In genomic region chr17:76772842-76773521, GRCh38 we compare ENCODE assay signal across 8 cellular contexts. TPM values are rescaled to one million over a fixed set of nuclear protein-coding genes. Genes with fewer than 3 reads are reported as not detected.
DNase-seq lines count a peak whose midpoint lies in the region; ATAC-seq, FAIRE-seq and TF ChIP-seq lines count a peak whose summit lies in the region.

No MANE protein-coding gene starts in this region.

- peak overlapping the region; percentile 74 for H3K27ac ChIP-seq in ACC112 (ENCODE audit: low read depth, low read length)
- no peak overlapping the region for H3K27ac ChIP-seq in endodermal cell (ENCODE audit: low read depth, low read length)

- H3K4me3 ChIP-seq in ACC112 (ENCODE audit: low read depth, low read length) (peak overlapping the region; percentile 53), Loucy (ENCODE audit: low read length, poor library complexity, severe bottlenecking) (peak overlapping the region; percentile 66), endodermal cell (ENCODE audit: low read length) (no peak overlapping the region), retinal pigment epithelial cell (ENCODE audit: low read length) (peak overlapping the region; percentile 40)

- 93 to 100% methylated on average over 4 to 6 of the region's 6 CpGs for WGBS in endodermal cell (ENCODE audit: insufficient coverage in 1 of 2, insufficient read length in 1 of 2), 2 experiments

- H3K79me2 ChIP-seq in ACC112 (ENCODE audit: control insufficient read depth, insufficient read depth, low read length, unreplicated experiment) (no peaks in the 10 kb centered on the region), Loucy (ENCODE audit: insufficient read depth, low read length) (no peaks in the 10 kb centered on the region)

- H3K27ac Mint-ChIP-seq in activated CD4-positive, alpha-beta T cell treated with anti-CD3 and anti-CD28 coated beads, Interleukin-2, amount 10 ng/mL, durations not matched to agents 24 days and 14 days: peak overlapping the region; percentile 82
- H3K27ac Mint-ChIP-seq in endodermal cell: peak overlapping the region; percentile 9

- H3K4me1 Mint-ChIP-seq in activated CD4-positive, alpha-beta T cell treated with anti-CD3 and anti-CD28 coated beads, Interleukin-2, amount 10 ng/mL, durations not matched to agents 24 days and 14 days: peaks cover 20% of the 10 kb centered on the region
- H3K4me1 Mint-ChIP-seq in endodermal cell: peaks cover 3% of the 10 kb centered on the region

- H3K9me2 ChIP-seq in Loucy (replicated peaks; ENCODE audit: low read depth, low read length): no peaks in the 10 kb centered on the region

- H3K27me3 Mint-ChIP-seq in activated CD4-positive, alpha-beta T cell treated with anti-CD3 and anti-CD28 coated beads, Interleukin-2, amount 10 ng/mL, durations not matched to agents 24 days and 14 days: no peaks in the 10 kb centered on the region
- no peaks in the 10 kb centered on the region for H3K27me3 Mint-ChIP-seq in endodermal cell (ENCODE audit: insufficient read depth)

- peak overlapping the region; percentile 71 for H3K4me2 ChIP-seq in Loucy (ENCODE audit: low read depth, low read length, poor library complexity, severe bottlenecking)

- peak overlapping the region; percentile 42 for H3K9ac ChIP-seq in Loucy (ENCODE audit: low read depth, low read length, poor library complexity, severe bottlenecking)
- H3K9ac ChIP-seq in endodermal cell (ENCODE audit: extremely low read depth, low read length, poor library complexity, severe bottlenecking): no peak overlapping the region

- FAIRE-seq in GM12892 (lab: Jason Lieb, UNC): no peak

- DNase-seq in activated CD4-positive, alpha-beta T cell treated with anti-CD3 and anti-CD28 coated beads, Interleukin-2, amount 10 ng/mL, durations not matched to agents 24 days and 14 days: peak; percentile 74
- peak; percentile 54 for DNase-seq in endodermal cell
- DNase-seq in retinal pigment epithelial cell (ENCODE audit: low read depth): peak; percentile 99
- no peak for DNase-seq in GM12892 (ENCODE audit: insufficient read length)

- H3K9me3 Mint-ChIP-seq in activated CD4-positive, alpha-beta T cell treated with anti-CD3 and anti-CD28 coated beads, Interleukin-2, amount 10 ng/mL, durations not matched to agents 24 days and 14 days: peaks cover 6% of the 10 kb centered on the region
- no peaks in the 10 kb centered on the region for H3K9me3 Mint-ChIP-seq in endodermal cell

- H2AFZ ChIP-seq in ACC112 (ENCODE audit: low read length, unreplicated experiment): peak overlapping the region; percentile 65
- peak overlapping the region; percentile 62 for H2AFZ ChIP-seq in Loucy (ENCODE audit: low read length)

- H3K36me3 ChIP-seq in ACC112 (ENCODE audit: insufficient read depth, low read length) (peaks cover 24% of the 10 kb centered on the region), Loucy (ENCODE audit: insufficient read depth, low read length) (peaks cover 29% of the 10 kb centered on the region; the same call in 1 of the 2 replicates), endodermal cell (ENCODE audit: control insufficient read depth, insufficient read depth, low read length) (peaks cover 69% of the 10 kb centered on the region)

- TF ChIP-seq POLR2A in GM12892 (IDR thresholded peaks at IDR 0.05; ENCODE audit: low read depth, low read length): no peak

- no peaks in the 10 kb centered on the region for H3F3A ChIP-seq in Loucy (ENCODE audit: low read depth)

- H4K20me1 ChIP-seq in Loucy (ENCODE audit: insufficient read depth, low read length, poor library complexity, severe bottlenecking): no peaks in the 10 kb centered on the region

- no peak for TF ChIP-seq CTCF in Loucy (conservative IDR thresholded peaks at IDR 0.05; ENCODE audit: low read length)
- TF ChIP-seq CTCF in endodermal cell (conservative IDR thresholded peaks at IDR 0.05): no peak
- TF ChIP-seq CTCF in retinal pigment epithelial cell (conservative IDR thresholded peaks at IDR 0.05; ENCODE audit: low read depth, low read length): peak; percentile 14

- H3K9me3 ChIP-seq in Loucy (ENCODE audit: insufficient read depth, low read depth, low read length) (no peaks in the 10 kb centered on the region), endodermal cell (ENCODE audit: control insufficient read depth, low read length) (peaks cover 10% of the 10 kb centered on the region)

- ATAC-seq in HG03442 (IDR thresholded peaks at IDR 0.05; ENCODE audit: unreplicated experiment): no peak
- no peak for ATAC-seq in HG03135 (IDR thresholded peaks at IDR 0.05; ENCODE audit: unreplicated experiment)

- peak overlapping the region; percentile 71 for H3K4me3 Mint-ChIP-seq in activated CD4-positive, alpha-beta T cell treated with anti-CD3 and anti-CD28 coated beads, Interleukin-2, amount 10 ng/mL, durations not matched to agents 24 days and 14 days
- no peak overlapping the region for H3K4me3 Mint-ChIP-seq in endodermal cell

- H3K4me1 ChIP-seq in ACC112 (ENCODE audit: control insufficient read depth, insufficient read depth, low read length, unreplicated experiment) (peaks cover 7% of the 10 kb centered on the region), Loucy (ENCODE audit: insufficient read depth, low read length, poor library complexity, severe bottlenecking) (peaks cover 9% of the 10 kb centered on the region), endodermal cell (ENCODE audit: control insufficient read depth, insufficient read depth, low read length) (no peaks in the 10 kb centered on the region)

- intact Hi-C loops in activated CD4-positive, alpha-beta T cell treated with anti-CD3 and anti-CD28 coated beads, Interleukin-2, amount 10 ng/mL, durations not matched to agents 24 days and 14 days (cut with micrococcal nuclease): no loop called here

- H3K36me3 Mint-ChIP-seq in activated CD4-positive, alpha-beta T cell treated with anti-CD3 and anti-CD28 coated beads, Interleukin-2, amount 10 ng/mL, durations not matched to agents 24 days and 14 days (ENCODE audit: low read depth): peaks cover 52% of the 10 kb centered on the region
- H3K36me3 Mint-ChIP-seq in endodermal cell (ENCODE audit: low read depth): peaks cover 65% of the 10 kb centered on the region

- H3K27me3 ChIP-seq in ACC112 (ENCODE audit: insufficient read depth, low read length) (no peaks in the 10 kb centered on the region), Loucy (ENCODE audit: insufficient read depth, low read length, poor library complexity, severe bottlenecking) (no peaks in the 10 kb centered on the region), endodermal cell (ENCODE audit: control insufficient read depth, insufficient read depth, low read length, poor library complexity, severe bottlenecking) (no peaks in the 10 kb centered on the region)

RNA-seq across cellular contexts. Expression of gene MFSD11, which starts 35.1 kb away (rescaled TPM):
- 15.1 and 15.3 TPM in 2 replicates for total RNA-seq in activated CD4-positive, alpha-beta T cell treated with anti-CD3 and anti-CD28 coated beads, Interleukin-2, amount 10 ng/mL, durations not matched to agents 24 days and 14 days
- 10 to 100 TPM; 29.3 to 33.3 TPM for total RNA-seq in endodermal cell
- polyA plus RNA-seq in endodermal cell (2013, experiment 1 of 2): 22.3 TPM
- polyA plus RNA-seq in endodermal cell (2013, experiment 2 of 2): 18.9 TPM
- 10.9 TPM for polyA plus RNA-seq in GM12892 (2012; ENCODE audit: missing spikeins)

RNA-seq across cellular contexts. Expression of gene SRSF2, which starts 35.9 kb away (rescaled TPM):
- 515 and 539 TPM in 2 replicates for total RNA-seq in activated CD4-positive, alpha-beta T cell treated with anti-CD3 and anti-CD28 coated beads, Interleukin-2, amount 10 ng/mL, durations not matched to agents 24 days and 14 days
- 100 to 1,000 TPM; 255 to 307 TPM for total RNA-seq in endodermal cell
- 314 TPM for polyA plus RNA-seq in endodermal cell (2013, experiment 1 of 2)
- polyA plus RNA-seq in endodermal cell (2013, experiment 2 of 2): 252 TPM
- polyA plus RNA-seq in GM12892 (2012; ENCODE audit: missing spikeins): 250 TPM

RNA-seq across cellular contexts. Expression of gene METTL23, which starts 46.3 kb away (rescaled TPM):
- total RNA-seq in activated CD4-positive, alpha-beta T cell treated with anti-CD3 and anti-CD28 coated beads, Interleukin-2, amount 10 ng/mL, durations not matched to agents 24 days and 14 days: 32.9 and 35.5 TPM in 2 replicates
- 10 to 100 TPM; 31.3 to 39.9 TPM for total RNA-seq in endodermal cell
- 32.3 TPM for polyA plus RNA-seq in endodermal cell (2013, experiment 1 of 2)
- 27.7 TPM for polyA plus RNA-seq in endodermal cell (2013, experiment 2 of 2)
- polyA plus RNA-seq in GM12892 (2012; ENCODE audit: missing spikeins): 40.1 TPM

RNA-seq across cellular contexts. Expression of gene JMJD6, which starts 46.6 kb away (rescaled TPM):
- 82.5 and 86.3 TPM in 2 replicates for total RNA-seq in activated CD4-positive, alpha-beta T cell treated with anti-CD3 and anti-CD28 coated beads, Interleukin-2, amount 10 ng/mL, durations not matched to agents 24 days and 14 days
- 10 to 100 TPM; 17.0 to 20.3 TPM for total RNA-seq in endodermal cell
- 18.8 TPM for polyA plus RNA-seq in endodermal cell (2013, experiment 1 of 2)
- polyA plus RNA-seq in endodermal cell (2013, experiment 2 of 2): 16.4 TPM
- polyA plus RNA-seq in GM12892 (2012; ENCODE audit: missing spikeins): 23.8 TPM
